ENCODE assay signal across 21 cellular contexts in genomic region chr6:156061958-156062661, GRCh38.
"Had no signal": no experiment of that assay in that cellular context is flagged by ENCODE, and none has a peak within 500 bp of the region (broad histone marks: within the 10 kb centered on the region; RNA-seq: fewer than 3 reads in every experiment).

No MANE protein-coding gene starts in this region.

- H3K9me3 ChIP-seq: left lung, prostate gland, stomach had no signal

- H3K4me3 ChIP-seq: left lung, prostate gland, stomach had no signal

- DNase-seq: activated B cell treated with CpG ODN at 0.5 μM for 24 hours; activated CD4-positive, alpha-beta T cell treated with anti-CD3 and anti-CD28 coated beads, Interleukin-2, amount 10 ng/mL, durations not matched to agents 24 days and 14 days; activated CD8-positive, alpha-beta memory T cell treated with anti-CD3 and anti-CD28 coated beads, Interleukin-2, amount 50 U/mL, for 48 hours; activated CD8-positive, alpha-beta T cell treated with anti-CD3 and anti-CD28 coated beads, Interleukin-2, amount 10 ng/mL, durations not matched to agents 7 days and 5 days; activated gamma-delta T cell; activated T-cell treated with anti-CD3 and anti-CD28 coated beads, Interleukin-2, amount 50 U/mL, for 72 hours; amniotic stem cell; brain microvascular endothelial cell; cerebellar nuclear complex; effector memory CD8-positive, alpha-beta T cell; hippocampal formation; left lung; occipital lobe; stimulated activated CD4-positive, alpha-beta T cell treated with anti-CD3 and anti-CD28 coated beads, Interleukin-12 subunit alpha, Interleukin-12 subunit beta, amount 100 ng/mL, for 4 hours; stimulated activated CD4-positive, alpha-beta T cell treated with anti-CD3 and anti-CD28 coated beads, Interleukin-2, amount 100 ng/mL, for 24 hours; stomach; T-helper 2 cell had no signal

- H3K4me1 ChIP-seq: left lung, prostate gland had no signal

- H3K36me3 ChIP-seq: brain microvascular endothelial cell, left lung, prostate gland, stomach had no signal

- H3K27ac Mint-ChIP-seq: activated B cell treated with CpG ODN at 0.5 μM for 24 hours; activated CD4-positive, alpha-beta T cell treated with anti-CD3 and anti-CD28 coated beads, Interleukin-2, amount 10 ng/mL, durations not matched to agents 24 days and 14 days; activated CD8-positive, alpha-beta T cell treated with anti-CD3 and anti-CD28 coated beads, Interleukin-2, amount 10 ng/mL, durations not matched to agents 7 days and 5 days; activated T-cell treated with anti-CD3 and anti-CD28 coated beads, Interleukin-2, amount 50 U/mL, for 72 hours; dendritic cell treated with granulocyte-macrophage colony-stimulating factor and Interleukin-4, amounts not matched to agents 40 ng/mL and 50 ng/mL, for 4 days; effector memory CD8-positive, alpha-beta T cell; nephron had no signal

- ATAC-seq: activated CD8-positive, alpha-beta T cell treated with anti-CD3 and anti-CD28 coated beads, Interleukin-2, amount 10 ng/mL, durations not matched to agents 7 days and 5 days; activated naive CD4-positive, alpha-beta T cell treated with anti-CD3 and anti-CD28 coated beads, Interleukin-2, amount 50 U/mL, for 72 hours; activated T-cell treated with anti-CD3 and anti-CD28 coated beads, Interleukin-2, amount 50 U/mL, for 72 hours; effector memory CD8-positive, alpha-beta T cell; left lung had no signal

- H3K4me3 Mint-ChIP-seq: activated B cell treated with CpG ODN at 0.5 μM for 24 hours; activated CD4-positive, alpha-beta T cell treated with anti-CD3 and anti-CD28 coated beads, Interleukin-2, amount 10 ng/mL, durations not matched to agents 24 days and 14 days; activated CD8-positive, alpha-beta T cell treated with anti-CD3 and anti-CD28 coated beads, Interleukin-2, amount 10 ng/mL, durations not matched to agents 7 days and 5 days; activated T-cell treated with anti-CD3 and anti-CD28 coated beads, Interleukin-2, amount 50 U/mL, for 72 hours; dendritic cell treated with granulocyte-macrophage colony-stimulating factor and Interleukin-4, amounts not matched to agents 40 ng/mL and 50 ng/mL, for 4 days; effector memory CD8-positive, alpha-beta T cell; nephron had no signal

- H3K27me3 Mint-ChIP-seq: activated B cell treated with CpG ODN at 0.5 μM for 24 hours; activated CD4-positive, alpha-beta T cell treated with anti-CD3 and anti-CD28 coated beads, Interleukin-2, amount 10 ng/mL, durations not matched to agents 24 days and 14 days; dendritic cell treated with granulocyte-macrophage colony-stimulating factor and Interleukin-4, amounts not matched to agents 40 ng/mL and 50 ng/mL, for 4 days; effector memory CD8-positive, alpha-beta T cell had no signal

- H3K27ac ChIP-seq: brain microvascular endothelial cell, left lung, prostate gland had no signal

- H3K27me3 ChIP-seq: brain microvascular endothelial cell, left lung, stomach had no signal

- H3K4me1 Mint-ChIP-seq: activated CD4-positive, alpha-beta T cell treated with anti-CD3 and anti-CD28 coated beads, Interleukin-2, amount 10 ng/mL, durations not matched to agents 24 days and 14 days; nephron had no signal
